ENCODE assay signal across 16 cellular contexts in the genomic region with DNA sequence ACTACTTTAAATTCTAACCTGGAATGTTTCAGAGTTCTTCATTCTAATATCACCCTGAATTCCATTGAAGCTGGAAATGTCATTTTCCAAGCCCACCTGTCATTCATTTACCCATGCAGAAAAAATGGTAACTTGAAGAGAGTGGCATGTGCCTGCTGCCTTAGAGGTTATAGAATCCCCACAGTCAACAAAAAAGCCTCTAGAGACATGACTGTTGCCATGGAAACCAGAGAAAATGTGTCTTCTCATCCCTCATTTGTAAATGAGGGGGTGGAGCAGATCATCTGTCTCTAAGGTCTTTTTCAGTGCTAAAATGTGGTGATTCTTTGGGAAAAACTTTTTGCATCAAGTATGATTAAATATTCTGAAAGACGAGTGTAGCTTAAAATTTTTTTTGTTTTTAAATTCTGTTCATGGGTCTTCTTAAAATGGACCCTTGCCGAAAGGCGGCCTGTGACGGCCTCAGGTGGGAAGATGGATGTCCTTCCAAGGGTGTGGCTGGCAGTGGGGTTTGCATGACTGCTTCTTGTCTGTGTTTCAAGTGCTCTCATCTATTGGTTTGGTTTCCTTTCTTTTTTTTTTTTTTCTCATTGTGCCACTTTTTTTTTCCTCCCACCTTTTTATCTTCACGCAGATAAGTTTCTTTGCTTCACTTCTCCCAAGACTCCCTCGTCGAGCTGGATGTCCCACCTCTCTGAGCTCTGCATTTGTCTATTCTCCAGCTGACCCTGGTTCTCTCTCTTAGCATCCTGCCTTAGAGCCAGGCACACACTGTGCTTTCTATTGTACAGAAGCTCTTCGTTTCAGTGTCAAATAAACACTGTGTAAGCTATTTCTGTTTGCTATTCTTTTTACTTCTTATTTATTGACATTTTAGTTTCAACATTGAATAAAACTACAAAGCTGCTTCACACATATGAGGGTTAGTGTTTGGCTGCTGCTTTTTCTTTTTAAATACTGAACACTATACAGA. TPM values are rescaled to one million over a fixed set of nuclear protein-coding genes. Genes with fewer than 3 reads are reported as not detected.
A peak's percentile ranks its signal among the peaks of the same experiment; 100 is the strongest.
DNase-seq lines count a peak whose midpoint lies in the region; ATAC-seq, FAIRE-seq and TF ChIP-seq lines count a peak whose summit lies in the region.
"Had no signal": no experiment of that assay in that cellular context is flagged by ENCODE, and none has a peak within 500 bp of the region (broad histone marks: within the 10 kb centered on the region; RNA-seq: fewer than 3 reads in every experiment).

No MANE protein-coding gene starts in this region.

- POLR2A ChIA-PET in A549 (lab: Yijun Ruan, JAX) = interaction anchor here (0.6 to 1.8 kb wide), 2 partner anchors 18 to 123 kb away, joined by 4 to 6 read pairs; no protein-coding TSS in a partner anchor

- H3K9me3 Mint-ChIP-seq in HFFc6 = peaks cover 13% of the 10 kb centered on the region
- no peaks in the 10 kb centered on the region for H3K9me3 Mint-ChIP-seq in T-helper 2 cell treated with Interferon-gamma antibody and Interleukin-4, amounts not matched to agents 5 μg/mL and 100 μg/mL, for 36 hours

- H3K4me3 Mint-ChIP-seq in HFFc6 (peak overlapping the region; percentile 46; the same call in 1 of the 2 replicates), T-helper 17 cell (no peak overlapping the region)
- no peak overlapping the region for H3K4me3 Mint-ChIP-seq in T-helper 2 cell treated with Interferon-gamma antibody and Interleukin-4, amounts not matched to agents 5 μg/mL and 100 μg/mL, for 36 hours
- H3K4me3 Mint-ChIP-seq: activated CD8-positive, alpha-beta memory T cell treated with anti-CD3 and anti-CD28 coated beads, Interleukin-2, amount 10 ng/mL, durations not matched to agents 7 days and 5 days had no signal

- peak; percentile 85 for FAIRE-seq in A549 (lab: Jason Lieb, UNC)
- FAIRE-seq: GM18507 had no signal

- H3K27ac Mint-ChIP-seq in HFFc6 (peak overlapping the region; percentile 88), T-helper 17 cell (no peak overlapping the region)
- H3K27ac Mint-ChIP-seq in T-helper 2 cell treated with Interferon-gamma antibody and Interleukin-4, amounts not matched to agents 5 μg/mL and 100 μg/mL, for 36 hours = no peak overlapping the region
- H3K27ac Mint-ChIP-seq: activated CD8-positive, alpha-beta memory T cell treated with anti-CD3 and anti-CD28 coated beads, Interleukin-2, amount 10 ng/mL, durations not matched to agents 7 days and 5 days had no signal

- ATAC-seq in A549 (0 out of 6 replicates have a peak, but pooled peaks of 1 of the 2 experiments have one; percentile 1), HG02763 (IDR thresholded peaks at IDR 0.05; ENCODE audit: unreplicated experiment) (no peak), T-helper 17 cell (no peak)
- ATAC-seq: activated CD8-positive, alpha-beta memory T cell treated with anti-CD3 and anti-CD28 coated beads, Interleukin-2, amount 10 ng/mL, durations not matched to agents 7 days and 5 days; left colon had no signal

- peaks cover 52% of the 10 kb centered on the region for H3K27me3 Mint-ChIP-seq in HFFc6 (ENCODE audit: insufficient read depth)
- no peaks in the 10 kb centered on the region for H3K27me3 Mint-ChIP-seq in T-helper 17 cell
- peaks cover under 1% of the 10 kb centered on the region for H3K27me3 Mint-ChIP-seq in T-helper 2 cell treated with Interferon-gamma antibody and Interleukin-4, amounts not matched to agents 5 μg/mL and 100 μg/mL, for 36 hours (ENCODE audit: low read depth)
- H3K27me3 Mint-ChIP-seq: activated CD8-positive, alpha-beta memory T cell treated with anti-CD3 and anti-CD28 coated beads, Interleukin-2, amount 10 ng/mL, durations not matched to agents 7 days and 5 days had no signal

- H3K4me3 ChIP-seq in A549 = no peak overlapping the region
- H3K4me3 ChIP-seq in astrocyte of the spinal cord (ENCODE audit: low read depth, low read length) = no peak overlapping the region
- no peak overlapping the region for H3K4me3 ChIP-seq in mesodermal cell (ENCODE audit: extremely low read depth, insufficient read depth, low read length, poor library complexity, severe bottlenecking)
- H3K4me3 ChIP-seq in vagina = no peak overlapping the region
- H3K4me3 ChIP-seq: ovary had no signal

- H3K27ac ChIP-seq in A549 (peak overlapping the region in 1 of 2 experiments; percentile 44; a peak in 2 of 6 replicates), mesodermal cell (ENCODE audit: low read depth, low read length, severe bottlenecking) (peak overlapping the region; percentile 52), vagina (no peak overlapping the region)
- H3K27ac ChIP-seq: ovary had no signal

- TF ChIP-seq EP300 in A549 (IDR thresholded peaks at IDR 0.05) = no peak

- 84% methylated on average over 8 of the region's 8 CpGs for WGBS in A549 (ENCODE audit: missing lambda C conversion rate)
- WGBS in mesodermal cell (ENCODE audit: insufficient coverage in 2 of 2), 2 experiments = 97 to 98% methylated on average over 5 to 6 of the region's 8 CpGs

- CTCF ChIA-PET in A549 (lab: Yijun Ruan, JAX) = interaction anchor here (1.2 to 50.6 kb wide), 4 partner anchors 5 to 284 kb away, joined by 3 to 1136 read pairs (median 570); partner anchors contain the start of gene TPM1

- no peaks in the 10 kb centered on the region for H3K27me3 ChIP-seq in vagina
- H3K27me3 ChIP-seq: ovary had no signal

- intact Hi-C loops in vagina (cut with DNase I) = no loop called here

- DNase-seq in A549 (ENCODE audit: low read depth in 1 of 2, low spot score in 1 of 2) (peak in 1 of 2 experiments; percentile 63), HFFc6 (no peak), astrocyte of the spinal cord (ENCODE audit: low read depth, low spot score) (peak; percentile 24), T-helper 17 cell (no peak), vagina (ENCODE audit: extremely low spot score in 2 of 2) (no peak)
- DNase-seq in T-helper 2 cell treated with Interferon-gamma antibody and Interleukin-4, amounts not matched to agents 5 μg/mL and 100 μg/mL, for 36 hours (ENCODE audit: low spot score) = no peak
- DNase-seq: activated CD8-positive, alpha-beta memory T cell treated with anti-CD3 and anti-CD28 coated beads, Interleukin-2, amount 10 ng/mL, durations not matched to agents 7 days and 5 days; activated naive CD4-positive, alpha-beta T cell; EL; H7; left colon; ovary; SHP77 treated with DMSO at 0.1 percent for 48 hours had no signal

- no peak overlapping the region for H3K4me2 ChIP-seq in A549

- H3K4me1 ChIP-seq in A549 (peaks cover 88% of the 10 kb centered on the region), mesodermal cell (ENCODE audit: control insufficient read depth, insufficient read depth, low read length, poor library complexity, severe bottlenecking) (peaks cover 13% of the 10 kb centered on the region), vagina (no peaks in the 10 kb centered on the region)

- H3K9me3 ChIP-seq in A549 (no peaks in the 10 kb centered on the region), mesodermal cell (ENCODE audit: control insufficient read depth, low read length) (no peaks in the 10 kb centered on the region), T-helper 17 cell (ENCODE audit: control insufficient read depth, low read length, poor library complexity, severe bottlenecking) (no peaks in the 10 kb centered on the region), vagina (no peaks in the 10 kb centered on the region)
- H3K9me3 ChIP-seq: ovary had no signal

- H3K36me3 ChIP-seq in mesodermal cell (ENCODE audit: control insufficient read depth, insufficient read depth, low read length) (peaks cover 94% of the 10 kb centered on the region), vagina (peaks cover 5 to 61% of the 10 kb centered on the region in 2 donors)
- H3K36me3 ChIP-seq: ovary had no signal

- no peak for TF ChIP-seq CTCF in A549 (IDR thresholded peaks at IDR 0.05)
- no peak for TF ChIP-seq CTCF in HFFc6 (IDR thresholded peaks at IDR 0.05)
- TF ChIP-seq CTCF in astrocyte of the spinal cord (IDR thresholded peaks at IDR 0.05; ENCODE audit: low read depth, low read length) = no peak
- no peak for TF ChIP-seq CTCF in vagina (IDR thresholded peaks at IDR 0.05)

- H3K4me1 Mint-ChIP-seq in HFFc6 (ENCODE audit: low read depth) (peaks cover 86% of the 10 kb centered on the region), T-helper 17 cell (peaks cover 4% of the 10 kb centered on the region)
- peaks cover 3% of the 10 kb centered on the region for H3K4me1 Mint-ChIP-seq in T-helper 2 cell treated with Interferon-gamma antibody and Interleukin-4, amounts not matched to agents 5 μg/mL and 100 μg/mL, for 36 hours (ENCODE audit: low read depth)

- TF ChIP-seq POLR2A in A549 (IDR thresholded peaks at IDR 0.05; ENCODE audit: low read length) (no peak), vagina (IDR thresholded peaks at IDR 0.05) (no peak)

- peaks cover 86% of the 10 kb centered on the region for H3K36me3 Mint-ChIP-seq in HFFc6 (ENCODE audit: low read depth)
- peaks cover 16% of the 10 kb centered on the region for H3K36me3 Mint-ChIP-seq in T-helper 17 cell (ENCODE audit: low read depth)
- H3K36me3 Mint-ChIP-seq in T-helper 2 cell treated with Interferon-gamma antibody and Interleukin-4, amounts not matched to agents 5 μg/mL and 100 μg/mL, for 36 hours (ENCODE audit: low read depth) = no peaks in the 10 kb centered on the region
- H3K36me3 Mint-ChIP-seq: activated CD8-positive, alpha-beta memory T cell treated with anti-CD3 and anti-CD28 coated beads, Interleukin-2, amount 10 ng/mL, durations not matched to agents 7 days and 5 days had no signal

- TF ChIP-seq RAD21 in A549 (conservative IDR thresholded peaks at IDR 0.05 in 1 of 2, IDR thresholded peaks at IDR 0.05 in 1 of 2) = no peak

- in situ Hi-C loops in astrocyte of the spinal cord (cut with HindIII; ENCODE audit: low sequenced_read_pairs) = no loop called here

RNA-seq across cellular contexts. Expression of gene TPM1, which starts 23.0 kb away (rescaled TPM):
- 777 and 894 TPM in 2 replicates for polyA plus RNA-seq in A549 (2011; rRNA removed)
- polyA plus RNA-seq in A549 (2012; cell fraction: cytosol; rRNA removed) = 824 and 915 TPM in 2 replicates
- polyA plus RNA-seq in A549 (2012; cell fraction: nucleus; rRNA removed) = 678 and 876 TPM in 2 replicates
- 954 to 1,229 TPM (median 1,043 TPM) in 3 replicates for polyA plus RNA-seq in A549 (2017; fragmentation: RNase III; extraction: RNeasy Plus Mini Kit Qiagen cat#74134 plus additional on column Dnase treatment)
- 537 and 670 TPM in 2 replicates for polyA minus RNA-seq in A549 (2011; rRNA and poly(A)+ RNA removed)
- 1,000 to 10,000 TPM; 1,264 to 1,620 (median 1,342) TPM for total RNA-seq in HFFc6 (2021; fragmentation: NEBNext Ultra II Directional; extraction: Animal tissue kit (Norgen Biotek cat#: 25700))
- polyA plus RNA-seq in mesodermal cell (2013, experiment 1 of 2) = 1,311 TPM
- 1,352 TPM for polyA plus RNA-seq in mesodermal cell (2013, experiment 2 of 2)
- total RNA-seq in T-helper 17 cell = 10 to 100 TPM; 10.4 to 32.4 TPM
- 498 TPM for total RNA-seq in vagina

RNA-seq across cellular contexts. Expression of gene LACTB, which starts 56.1 kb away (rescaled TPM):
- polyA plus RNA-seq in A549 (2011; rRNA removed) = 31.0 and 59.6 TPM in 2 replicates
- polyA plus RNA-seq in A549 (2012; cell fraction: cytosol; rRNA removed) = 27.8 and 29.8 TPM in 2 replicates
- polyA plus RNA-seq in A549 (2012; cell fraction: nucleus; rRNA removed) = 16.7 and 18.5 TPM in 2 replicates
- 56.5 to 69.8 TPM (median 56.7 TPM) in 3 replicates for polyA plus RNA-seq in A549 (2017; fragmentation: RNase III; extraction: RNeasy Plus Mini Kit Qiagen cat#74134 plus additional on column Dnase treatment)
- polyA minus RNA-seq in A549 (2011; rRNA and poly(A)+ RNA removed) = 8.8 and 9.4 TPM in 2 replicates
- total RNA-seq in HFFc6 (2021; fragmentation: NEBNext Ultra II Directional; extraction: Animal tissue kit (Norgen Biotek cat#: 25700)) = 10 to 100 TPM; 37.5 to 47.6 (median 45.7) TPM
- 10.2 TPM for polyA plus RNA-seq in mesodermal cell (2013, experiment 1 of 2)
- 11.0 TPM for polyA plus RNA-seq in mesodermal cell (2013, experiment 2 of 2)
- 10 to 100 TPM in 1 of 2 donors, 1 to 10 TPM in 1; 9.0 to 11.0 TPM for total RNA-seq in T-helper 17 cell
- 23.3 TPM for total RNA-seq in vagina

Comparison
In these comparisons a context has a peak if more than half of its experiments do, and no peak if none do; other contexts are left out.
1. RNA of gene TPM1, which starts 23.0 kb away (total RNA-seq): 1,264 to 1,620 TPM in HFFc6 and 498 TPM in vagina (single experiment); 10.4 to 32.4 TPM in T-helper 17 cell; every median in the first group is over 10 times any median in the second.